In the genomic region with DNA sequence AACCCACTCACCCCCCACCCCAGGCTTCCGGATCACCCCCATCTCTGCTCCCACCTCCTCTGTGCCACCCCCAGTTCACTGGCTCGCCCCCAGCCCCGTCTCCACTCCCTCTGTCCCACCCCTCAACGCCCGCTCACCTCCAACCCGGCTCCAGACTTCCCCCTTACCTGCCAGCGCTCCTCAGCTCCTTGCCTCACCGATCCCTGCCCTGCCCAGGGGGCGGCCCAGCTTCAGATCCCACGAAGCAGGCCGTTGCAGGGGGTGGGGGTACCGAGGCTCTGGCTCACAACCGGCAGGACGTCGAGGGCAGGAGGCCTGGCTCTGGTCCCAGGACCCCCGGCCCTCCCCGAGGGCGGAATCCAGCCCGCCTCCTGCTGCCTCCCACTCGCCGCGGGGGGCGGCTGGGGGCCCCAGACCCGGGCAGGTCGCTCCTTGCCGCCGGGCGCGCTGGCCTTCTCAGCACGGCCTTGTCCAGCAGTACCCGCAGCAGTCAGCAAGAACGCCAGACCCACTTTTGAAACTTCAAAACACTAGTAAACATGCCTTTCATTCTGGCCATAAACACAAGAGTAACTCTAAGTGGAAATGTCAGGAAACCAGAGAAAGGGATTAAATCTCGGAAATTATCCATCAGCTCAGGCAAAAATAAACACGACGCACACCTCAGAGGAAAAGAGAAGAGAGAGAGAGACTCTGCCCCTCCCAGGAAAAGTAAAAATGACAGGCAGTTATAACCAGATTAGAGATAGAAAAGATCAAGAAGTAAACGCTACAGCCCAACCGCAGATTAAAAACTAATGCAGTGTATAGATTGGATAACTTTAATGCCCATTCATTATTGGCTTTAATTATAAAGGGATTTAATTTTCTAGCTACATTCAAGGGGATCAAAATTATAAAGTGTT, we compare ENCODE assay signal across 1 cellular context.
TF ChIP-seq lines count a peak whose summit lies in the region.

No MANE protein-coding gene starts in this region.

TF ChIP-seq in HEK293, 187 proteins besides CTCF, POLR2A, EP300 and RAD21 (continued from another document):
- TF ChIP-seq ZNF416 (tag by site-specific recombination; IDR thresholded peaks at IDR 0.05) (no peak), GLI2 (tag by site-specific recombination; IDR thresholded peaks at IDR 0.05; ENCODE audit: borderline replicate concordance, low read depth) (no peak), ZNF791 (tag by site-specific recombination; IDR thresholded peaks at IDR 0.05) (no peak), ZNF560 (tag by site-specific recombination; IDR thresholded peaks at IDR 0.05; ENCODE audit: borderline replicate concordance) (no peak), ZNF391 (tag by site-specific recombination; IDR thresholded peaks at IDR 0.05; ENCODE audit: borderline replicate concordance, low read depth) (no peak), ZFHX2 (tag by site-specific recombination; conservative IDR thresholded peaks at IDR 0.05) (peak; percentile 98), ZNF211 (tag by site-specific recombination; IDR thresholded peaks at IDR 0.05; ENCODE audit: low read depth) (no peak), ZNF792 (tag by site-specific recombination; IDR thresholded peaks at IDR 0.05) (no peak), ZXDB (tag by site-specific recombination; IDR thresholded peaks at IDR 0.05) (no peak; the same call in 1 of the 2 replicates)
- TF ChIP-seq, protein P1, sequence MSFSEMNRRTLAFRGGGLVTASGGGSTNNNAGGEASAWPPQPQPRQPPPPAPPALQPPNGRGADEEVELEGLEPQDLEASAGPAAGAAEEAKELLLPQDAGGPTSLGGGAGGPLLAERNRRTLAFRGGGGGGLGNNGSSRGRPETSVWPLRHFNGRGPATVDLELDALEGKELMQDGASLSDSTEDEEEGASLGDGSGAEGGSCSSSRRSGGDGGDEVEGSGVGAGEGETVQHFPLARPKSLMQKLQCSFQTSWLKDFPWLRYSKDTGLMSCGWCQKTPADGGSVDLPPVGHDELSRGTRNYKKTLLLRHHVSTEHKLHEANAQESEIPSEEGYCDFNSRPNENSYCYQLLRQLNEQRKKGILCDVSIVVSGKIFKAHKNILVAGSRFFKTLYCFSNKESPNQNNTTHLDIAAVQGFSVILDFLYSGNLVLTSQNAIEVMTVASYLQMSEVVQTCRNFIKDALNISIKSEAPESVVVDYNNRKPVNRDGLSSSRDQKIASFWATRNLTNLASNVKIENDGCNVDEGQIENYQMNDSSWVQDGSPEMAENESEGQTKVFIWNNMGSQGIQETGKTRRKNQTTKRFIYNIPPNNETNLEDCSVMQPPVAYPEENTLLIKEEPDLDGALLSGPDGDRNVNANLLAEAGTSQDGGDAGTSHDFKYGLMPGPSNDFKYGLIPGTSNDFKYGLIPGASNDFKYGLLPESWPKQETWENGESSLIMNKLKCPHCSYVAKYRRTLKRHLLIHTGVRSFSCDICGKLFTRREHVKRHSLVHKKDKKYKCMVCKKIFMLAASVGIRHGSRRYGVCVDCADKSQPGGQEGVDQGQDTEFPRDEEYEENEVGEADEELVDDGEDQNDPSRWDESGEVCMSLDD (tag by site-specific recombination; IDR thresholded peaks at IDR 0.05): no peak; the same call in 1 of the 2 replicates
TF ChIP-seq in HEK293: peak in this region for 26.
